19 cellular contexts compared by ENCODE assay signal in the genomic region with DNA sequence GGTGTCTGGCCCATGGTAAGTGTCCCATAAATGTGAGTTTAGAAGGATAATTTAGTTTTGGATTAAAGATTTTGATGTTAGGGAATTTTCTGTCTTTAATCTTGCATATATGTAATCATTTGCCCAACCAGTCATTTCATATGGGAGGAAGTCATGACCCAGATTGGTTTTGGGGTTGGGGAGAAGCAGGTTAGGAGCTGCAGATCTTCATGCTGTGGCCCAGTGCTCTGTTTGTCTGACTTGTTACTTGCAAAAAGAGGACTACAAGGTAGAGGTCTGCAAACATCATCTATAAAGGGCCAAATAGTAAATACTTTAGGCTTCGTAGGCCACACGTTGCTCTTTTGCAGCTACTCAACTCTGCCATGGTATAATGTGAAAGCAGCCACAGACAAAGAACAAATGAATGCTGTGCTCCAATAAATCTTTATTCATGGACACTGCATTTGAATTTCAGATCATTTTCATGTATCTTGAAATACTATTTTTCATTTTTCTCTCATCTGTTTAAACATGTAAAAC. TPM values are rescaled to one million over a fixed set of nuclear protein-coding genes. Genes with fewer than 3 reads are reported as not detected.
DNase-seq lines count a peak whose midpoint lies in the region; ATAC-seq and TF ChIP-seq lines count a peak whose summit lies in the region.
"Had no signal": no experiment of that assay in that cellular context is flagged by ENCODE, and none has a peak within 500 bp of the region (broad histone marks: within the 10 kb centered on the region; RNA-seq: fewer than 3 reads in every experiment).

No MANE protein-coding gene starts in this region.

- intact Hi-C loops in mucosa of descending colon (cut with DNase I, micrococcal nuclease): no loop called here

- no peaks in the 10 kb centered on the region for H3K36me3 ChIP-seq in mucosa of descending colon (ENCODE audit: low read depth)
- H3K36me3 ChIP-seq: MG63 had no signal

- peak overlapping the region; percentile 49 for H3K4me3 Mint-ChIP-seq in activated naive CD8-positive, alpha-beta T cell treated with anti-CD3 and anti-CD28 coated beads, Interleukin-2, amount 10 ng/mL, durations not matched to agents 7 days and 5 days
- H3K4me3 Mint-ChIP-seq in activated naive CD8-positive, alpha-beta T cell treated with anti-CD3 and anti-CD28 coated beads for 36 hours: no peak overlapping the region
- peak overlapping the region; percentile 23 for H3K4me3 Mint-ChIP-seq in central memory CD8-positive, alpha-beta T cell

- no peak for ATAC-seq in activated naive CD8-positive, alpha-beta T cell treated with anti-CD3 and anti-CD28 coated beads, Interleukin-2, amount 10 ng/mL, durations not matched to agents 7 days and 5 days (ENCODE audit: low read depth)
- no peak for ATAC-seq in central memory CD8-positive, alpha-beta T cell (replicated peaks; ENCODE audit: extremely low read depth, poor library complexity, severe bottlenecking)
- peak; percentile 18 for ATAC-seq in mucosa of descending colon
- ATAC-seq: sciatic nerve had no signal

- H3K4me3 ChIP-seq in mucosa of descending colon: no peak overlapping the region
- H3K4me3 ChIP-seq: coronary artery, GM23248, hepatocyte, MG63, testis had no signal

- no peak for DNase-seq in activated naive CD8-positive, alpha-beta T cell treated with anti-CD3 and anti-CD28 coated beads, Interleukin-2, amount 10 ng/mL, durations not matched to agents 7 days and 5 days
- no peak for DNase-seq in activated naive CD8-positive, alpha-beta T cell treated with anti-CD3 and anti-CD28 coated beads for 36 hours
- DNase-seq in central memory CD8-positive, alpha-beta T cell (ENCODE audit: low spot score in 2 of 2): no peak
- no peak for DNase-seq in mucosa of descending colon
- DNase-seq in T-helper 9 cell: no peak
- no peak for DNase-seq in islet precursor cell
- no peak for DNase-seq in erythroblast (lab: John Stamatoyannopoulos, UW)
- no peak for DNase-seq in HuH-7 (ENCODE audit: low spot score)
- DNase-seq: activated naive CD4-positive, alpha-beta T cell treated with anti-CD3 and anti-CD28 coated beads, Interleukin-2, amount 50 U/mL, for 16 hours; DMS79 treated with DMSO at 0.1 percent for 48 hours; GM23248; MG63; NCI-H1436; posterior cingulate gyrus; testis had no signal

- no peaks in the 10 kb centered on the region for H3K9me3 Mint-ChIP-seq in activated naive CD8-positive, alpha-beta T cell treated with anti-CD3 and anti-CD28 coated beads, Interleukin-2, amount 10 ng/mL, durations not matched to agents 7 days and 5 days
- no peaks in the 10 kb centered on the region for H3K9me3 Mint-ChIP-seq in activated naive CD8-positive, alpha-beta T cell treated with anti-CD3 and anti-CD28 coated beads for 36 hours
- no peaks in the 10 kb centered on the region for H3K9me3 Mint-ChIP-seq in central memory CD8-positive, alpha-beta T cell
- H3K9me3 Mint-ChIP-seq: nephron had no signal

- H3K4me1 Mint-ChIP-seq in activated naive CD8-positive, alpha-beta T cell treated with anti-CD3 and anti-CD28 coated beads, Interleukin-2, amount 10 ng/mL, durations not matched to agents 7 days and 5 days: peaks cover 34% of the 10 kb centered on the region
- peaks cover 42% of the 10 kb centered on the region for H3K4me1 Mint-ChIP-seq in activated naive CD8-positive, alpha-beta T cell treated with anti-CD3 and anti-CD28 coated beads for 36 hours
- H3K4me1 Mint-ChIP-seq in central memory CD8-positive, alpha-beta T cell: peaks cover 62% of the 10 kb centered on the region

- no peaks in the 10 kb centered on the region for H3K9me3 ChIP-seq in mucosa of descending colon
- H3K9me3 ChIP-seq: MG63, testis had no signal

- peak overlapping the region; percentile 43 for H3K27ac Mint-ChIP-seq in activated naive CD8-positive, alpha-beta T cell treated with anti-CD3 and anti-CD28 coated beads, Interleukin-2, amount 10 ng/mL, durations not matched to agents 7 days and 5 days
- no peak overlapping the region for H3K27ac Mint-ChIP-seq in activated naive CD8-positive, alpha-beta T cell treated with anti-CD3 and anti-CD28 coated beads for 36 hours
- H3K27ac Mint-ChIP-seq in central memory CD8-positive, alpha-beta T cell (ENCODE audit: low read depth): peak overlapping the region; percentile 19

- POLR2A ChIA-PET in activated naive CD8-positive, alpha-beta T cell treated with anti-CD3 and anti-CD28 coated beads, Interleukin-2, amount 10 ng/mL, durations not matched to agents 7 days and 5 days (lab: Charles Lee): interaction anchor here (0.6 kb wide), 1 partner anchor 1493 kb away, joined by 3 read pairs; no protein-coding TSS in a partner anchor

- TF ChIP-seq CTCF in mucosa of descending colon (IDR thresholded peaks at IDR 0.05): no peak

- peaks cover 6% of the 10 kb centered on the region for H3K4me1 ChIP-seq in mucosa of descending colon (ENCODE audit: low read depth)

- H3K36me3 Mint-ChIP-seq in activated naive CD8-positive, alpha-beta T cell treated with anti-CD3 and anti-CD28 coated beads, Interleukin-2, amount 10 ng/mL, durations not matched to agents 7 days and 5 days: peaks cover 30% of the 10 kb centered on the region
- peaks cover 28% of the 10 kb centered on the region for H3K36me3 Mint-ChIP-seq in activated naive CD8-positive, alpha-beta T cell treated with anti-CD3 and anti-CD28 coated beads for 36 hours
- peaks cover 26% of the 10 kb centered on the region for H3K36me3 Mint-ChIP-seq in central memory CD8-positive, alpha-beta T cell (ENCODE audit: insufficient read depth)

- H3K27me3 Mint-ChIP-seq in activated naive CD8-positive, alpha-beta T cell treated with anti-CD3 and anti-CD28 coated beads, Interleukin-2, amount 10 ng/mL, durations not matched to agents 7 days and 5 days: no peaks in the 10 kb centered on the region
- no peaks in the 10 kb centered on the region for H3K27me3 Mint-ChIP-seq in activated naive CD8-positive, alpha-beta T cell treated with anti-CD3 and anti-CD28 coated beads for 36 hours
- H3K27me3 Mint-ChIP-seq in central memory CD8-positive, alpha-beta T cell: no peaks in the 10 kb centered on the region

- TF ChIP-seq POLR2A in erythroblast (IDR thresholded peaks at IDR 0.05; ENCODE audit: low read length): no peak

RNA-seq across cellular contexts. Expression of a gene that starts 16.8 kb away (rescaled TPM):
- 100 to 1,000 TPM in 1 of 2 experiments, 10 to 100 TPM in 1; 99.9 to 108 TPM for total RNA-seq in activated naive CD8-positive, alpha-beta T cell treated with anti-CD3 and anti-CD28 coated beads, Interleukin-2, amount 10 ng/mL, durations not matched to agents 7 days and 5 days
- total RNA-seq in activated naive CD8-positive, alpha-beta T cell treated with anti-CD3 and anti-CD28 coated beads for 36 hours: 10 to 100 TPM; 38.2 to 38.4 TPM
- 10 to 100 TPM; 40.6 to 71.2 (median 63.9) TPM for total RNA-seq in mucosa of descending colon

RNA-seq across cellular contexts. Expression of a gene that starts 17.1 kb away (rescaled TPM):
- total RNA-seq in activated naive CD8-positive, alpha-beta T cell treated with anti-CD3 and anti-CD28 coated beads, Interleukin-2, amount 10 ng/mL, durations not matched to agents 7 days and 5 days: 10 to 100 TPM; 45.0 to 46.2 TPM
- 1 to 10 TPM; 8.5 to 9.0 TPM for total RNA-seq in activated naive CD8-positive, alpha-beta T cell treated with anti-CD3 and anti-CD28 coated beads for 36 hours
- 10 to 100 TPM; 14.0 to 27.2 (median 19.0) TPM for total RNA-seq in mucosa of descending colon
